ENCODE assay signal across 8 cellular contexts in genomic region chr4:101102114-101102752, GRCh38.
A peak's percentile ranks its signal among the peaks of the same experiment; 100 is the strongest.
DNase-seq lines count a peak whose midpoint lies in the region; ATAC-seq and TF ChIP-seq lines count a peak whose summit lies in the region.
"Had no signal": no experiment of that assay in that cellular context is flagged by ENCODE, and none has a peak within 500 bp of the region (broad histone marks: within the 10 kb centered on the region; RNA-seq: fewer than 3 reads in every experiment).

No MANE protein-coding gene starts in this region.

- no peak overlapping the region for H3K4me2 ChIP-seq in neural progenitor cell

- TF ChIP-seq POLR2A in testis (IDR thresholded peaks at IDR 0.05): no peak

- CTCF ChIA-PET in WTC11 (lab: Charles Lee): interaction anchor here (1.6 kb wide), 1 partner anchor 67 kb away, joined by 3 read pairs; no protein-coding TSS in a partner anchor

- WGBS in heart right ventricle, 2 donors: 22 to 30% methylated on average over 1 of the region's 1 CpG
- 38% methylated on average over 1 of the region's 1 CpG for WGBS in testis, 2 donors

- peak overlapping the region; percentile 23; the same call in 1 of the 2 replicates for H3K27ac ChIP-seq in HL-60 (replicated peaks)
- peak overlapping the region in 2 of 10 donors; percentile 12 to 13 for H3K27ac ChIP-seq in heart right ventricle
- H3K27ac ChIP-seq in testis: peak overlapping the region; percentile 8 to 48
- no peak overlapping the region for H3K27ac ChIP-seq in neural progenitor cell

- H3F3A ChIP-seq in neural progenitor cell (ENCODE audit: low read depth): peaks cover 11% of the 10 kb centered on the region

- intact Hi-C loops in heart right ventricle (cut with DNase I): no loop called here
- intact Hi-C loops in testis (cut with DNase I; ENCODE audit: low total_unique reads): no loop called here

- peaks cover 0 to 18% (median 0%) of the 10 kb centered on the region in 9 donors for H3K36me3 ChIP-seq in heart right ventricle
- no peaks in the 10 kb centered on the region for H3K36me3 ChIP-seq in testis (ENCODE audit: low read depth, missing control alignments)
- no peaks in the 10 kb centered on the region for H3K36me3 ChIP-seq in neural progenitor cell

- peaks cover 26% of the 10 kb centered on the region for H3K4me1 Mint-ChIP-seq in WTC11
- peaks cover 13% of the 10 kb centered on the region for H3K4me1 Mint-ChIP-seq in neural progenitor cell

- H3K27ac Mint-ChIP-seq in WTC11 (no peak overlapping the region), neural progenitor cell (no peak overlapping the region)
- H3K27ac Mint-ChIP-seq: activated naive CD4-positive, alpha-beta T cell treated with anti-CD3 and anti-CD28 coated beads, Interleukin-2, amount 50 U/mL, for 24 hours had no signal

- POLR2A ChIA-PET in WTC11 (lab: Charles Lee): no interaction called here

- no peaks in the 10 kb centered on the region for H3K79me2 ChIP-seq in neural progenitor cell (ENCODE audit: low read depth)

- no peak overlapping the region for H3K4me3 Mint-ChIP-seq in WTC11
- no peak overlapping the region for H3K4me3 Mint-ChIP-seq in neural progenitor cell
- H3K4me3 Mint-ChIP-seq: activated naive CD4-positive, alpha-beta T cell treated with anti-CD3 and anti-CD28 coated beads, Interleukin-2, amount 50 U/mL, for 24 hours had no signal

- no peaks in the 10 kb centered on the region for H3K27me3 ChIP-seq in HL-60 (ENCODE audit: insufficient read depth, poor library complexity, severe bottlenecking)
- H3K27me3 ChIP-seq in heart right ventricle: no peaks in the 10 kb centered on the region
- H3K27me3 ChIP-seq in testis: no peaks in the 10 kb centered on the region
- H3K27me3 ChIP-seq in neural progenitor cell: no peaks in the 10 kb centered on the region

- TF ChIP-seq CTCF in HL-60 (IDR thresholded peaks at IDR 0.05; ENCODE audit: insufficient read depth, low read length) (no peak), WTC11 (IDR thresholded peaks at IDR 0.05) (no peak), heart right ventricle (IDR thresholded peaks at IDR 0.05) (no peak), testis (IDR thresholded peaks at IDR 0.05) (no peak), neural progenitor cell (IDR thresholded peaks at IDR 0.05) (no peak)

- no peak for DNase-seq in HL-60 (ENCODE audit: low read depth in 1 of 2, low spot score in 1 of 2)
- no peak for DNase-seq in WTC11 (ENCODE audit: low spot score)
- DNase-seq in heart right ventricle: peak; percentile 39 to 46
- peak; percentile 69 for DNase-seq in testis
- DNase-seq in HK-2 (ENCODE audit: unreplicated experiment): no peak
- no peak for DNase-seq in neural progenitor cell (ENCODE audit: low spot score)

- ATAC-seq in WTC11 (peak; percentile 57; the same call in 1 of the 2 replicates), heart right ventricle (peak in 7 of 8 donors; percentile 51 to 85 (median 74)), HG02678 (IDR thresholded peaks at IDR 0.05; ENCODE audit: unreplicated experiment) (no peak)

- H3K4me1 ChIP-seq in heart right ventricle (peaks cover 3 to 39% (median 33%) of the 10 kb centered on the region in 9 donors), testis (peaks cover 31% of the 10 kb centered on the region), neural progenitor cell (peaks cover 20% of the 10 kb centered on the region)

- H3K27me3 Mint-ChIP-seq in WTC11 (ENCODE audit: low read depth) (no peaks in the 10 kb centered on the region), neural progenitor cell (ENCODE audit: insufficient read depth, low read depth) (no peaks in the 10 kb centered on the region)
- H3K27me3 Mint-ChIP-seq: activated naive CD4-positive, alpha-beta T cell treated with anti-CD3 and anti-CD28 coated beads, Interleukin-2, amount 50 U/mL, for 24 hours had no signal

- H4K20me1 ChIP-seq in neural progenitor cell (ENCODE audit: low read depth): no peaks in the 10 kb centered on the region

- no peaks in the 10 kb centered on the region for H3K9me3 Mint-ChIP-seq in WTC11
- no peaks in the 10 kb centered on the region for H3K9me3 Mint-ChIP-seq in neural progenitor cell
- H3K9me3 Mint-ChIP-seq: activated naive CD4-positive, alpha-beta T cell treated with anti-CD3 and anti-CD28 coated beads, Interleukin-2, amount 50 U/mL, for 24 hours had no signal

- H3K36me3 Mint-ChIP-seq in WTC11: no peaks in the 10 kb centered on the region
- H3K36me3 Mint-ChIP-seq in neural progenitor cell: peaks cover 5% of the 10 kb centered on the region

- no peak overlapping the region for H3K4me3 ChIP-seq in HL-60 (replicated peaks; ENCODE audit: insufficient read depth, low read length)
- H3K4me3 ChIP-seq in heart right ventricle: no peak overlapping the region
- H3K4me3 ChIP-seq in testis: no peak overlapping the region
- no peak overlapping the region for H3K4me3 ChIP-seq in neural progenitor cell

- no peak overlapping the region for H2AFZ ChIP-seq in neural progenitor cell (replicated peaks)

- no peak overlapping the region for H3K9ac ChIP-seq in neural progenitor cell

- H3K9me3 ChIP-seq in heart right ventricle: no peaks in the 10 kb centered on the region
- no peaks in the 10 kb centered on the region for H3K9me3 ChIP-seq in testis
- H3K9me3 ChIP-seq in neural progenitor cell (ENCODE audit: low read depth): no peaks in the 10 kb centered on the region

TF ChIP-seq in WTC11, 78 proteins besides CTCF, POLR2A, EP300 and RAD21 (continues in another document):
- TF ChIP-seq NFE2L1 (CRISPR knock-in tag; IDR thresholded peaks at IDR 0.05): no peak
- no peak for TF ChIP-seq ZSCAN18 (CRISPR knock-in tag; IDR thresholded peaks at IDR 0.05)
- TF ChIP-seq JAZF1 (CRISPR knock-in tag; IDR thresholded peaks at IDR 0.05): no peak
- TF ChIP-seq FOXP1 (CRISPR knock-in tag; IDR thresholded peaks at IDR 0.05; ENCODE audit: borderline replicate concordance): no peak
- no peak for TF ChIP-seq PRRX2 (CRISPR knock-in tag; IDR thresholded peaks at IDR 0.05)
- TF ChIP-seq NFATC4 (CRISPR knock-in tag; IDR thresholded peaks at IDR 0.05): no peak
- TF ChIP-seq NR1H2 (CRISPR knock-in tag; IDR thresholded peaks at IDR 0.05): no peak
- TF ChIP-seq OVOL2 (CRISPR knock-in tag; IDR thresholded peaks at IDR 0.05; ENCODE audit: borderline replicate concordance): no peak
- no peak for TF ChIP-seq PRDM15 (CRISPR knock-in tag; IDR thresholded peaks at IDR 0.05)
- no peak for TF ChIP-seq ZBTB21 (CRISPR knock-in tag; IDR thresholded peaks at IDR 0.05; ENCODE audit: borderline replicate concordance)
- TF ChIP-seq ZNF512 (CRISPR knock-in tag; IDR thresholded peaks at IDR 0.05; ENCODE audit: borderline replicate concordance): no peak
- TF ChIP-seq ZNF219 (CRISPR knock-in tag; IDR thresholded peaks at IDR 0.05; ENCODE audit: borderline replicate concordance): no peak
- TF ChIP-seq KAT7 (CRISPR knock-in tag; IDR thresholded peaks at IDR 0.05; ENCODE audit: borderline replicate concordance): no peak

Comparison
In these comparisons a context has a peak if more than half of its experiments do, and no peak if none do; other contexts are left out.
1. DNase-seq: peak in heart right ventricle (2 of 2) and testis (single experiment); none in HL-60 (0 of 2), WTC11 (single experiment), HK-2 (single experiment) and neural progenitor cell (single experiment).